ENCODE assay signal across 17 cellular contexts in the genomic region with DNA sequence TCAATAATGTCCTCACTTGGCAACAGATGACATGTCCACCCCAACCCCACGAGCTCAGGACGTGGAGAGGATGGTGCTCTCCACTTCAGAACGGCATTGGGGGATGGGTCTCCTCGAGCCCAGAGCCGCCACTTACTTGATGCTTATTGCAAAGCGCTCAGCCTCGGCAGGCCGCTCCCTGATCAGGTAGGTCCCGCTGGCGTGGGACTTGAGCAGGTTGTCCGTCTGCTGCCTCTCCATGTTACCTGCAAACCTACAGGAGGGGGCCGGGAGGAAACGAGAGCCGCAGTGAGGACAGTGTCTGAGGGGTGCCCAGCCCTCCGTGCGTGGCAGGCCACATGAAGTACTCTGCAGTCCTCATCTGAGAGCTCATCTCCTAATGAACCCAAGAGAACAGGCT. TPM values are rescaled to one million over a fixed set of nuclear protein-coding genes. Genes with fewer than 3 reads are reported as not detected.
DNase-seq lines count a peak whose midpoint lies in the region; ATAC-seq, FAIRE-seq and TF ChIP-seq lines count a peak whose summit lies in the region.
"Had no signal": no experiment of that assay in that cellular context is flagged by ENCODE, and none has a peak within 500 bp of the region (broad histone marks: within the 10 kb centered on the region; RNA-seq: fewer than 3 reads in every experiment).

No MANE protein-coding gene starts in this region.

- H3K4me3 ChIP-seq in kidney (ENCODE audit: low read length in 2 of 2) = no peak overlapping the region
- no peak overlapping the region for H3K4me3 ChIP-seq in brain microvascular endothelial cell (ENCODE audit: low read depth, low read length)
- H3K4me3 ChIP-seq: PC-9 had no signal

- H3K27me3 Mint-ChIP-seq in natural killer cell treated with Interleukin-12 subunit alpha and Interleukin-12 subunit beta and Interleukin-15 and Interleukin-18, amount 100 ng/mL, for 72 hours = no peaks in the 10 kb centered on the region
- no peaks in the 10 kb centered on the region for H3K27me3 Mint-ChIP-seq in natural killer cell (ENCODE audit: low read depth in 2 of 2)
- H3K27me3 Mint-ChIP-seq in activated naive CD8-positive, alpha-beta T cell treated with anti-CD3 and anti-CD28 coated beads, Interleukin-2, amount 50 U/mL, for 24 hours = no peaks in the 10 kb centered on the region

- no peaks in the 10 kb centered on the region for H3K4me1 ChIP-seq in kidney (ENCODE audit: control insufficient read depth in 1 of 2, insufficient read depth in 1 of 2, low read depth in 1 of 2, low read length in 2 of 2)

- H3K9me3 Mint-ChIP-seq in natural killer cell treated with Interleukin-12 subunit alpha and Interleukin-12 subunit beta and Interleukin-15 and Interleukin-18, amount 100 ng/mL, for 72 hours = no peaks in the 10 kb centered on the region
- no peaks in the 10 kb centered on the region for H3K9me3 Mint-ChIP-seq in natural killer cell
- H3K9me3 Mint-ChIP-seq in activated naive CD8-positive, alpha-beta T cell treated with anti-CD3 and anti-CD28 coated beads, Interleukin-2, amount 50 U/mL, for 24 hours = no peaks in the 10 kb centered on the region

- no peak for TF ChIP-seq CTCF in natural killer cell (IDR thresholded peaks at IDR 0.05)
- no peak for TF ChIP-seq CTCF in kidney (IDR thresholded peaks at IDR 0.05; ENCODE audit: borderline replicate concordance, extremely low read depth, insufficient read depth)
- no peak for TF ChIP-seq CTCF in brain microvascular endothelial cell (IDR thresholded peaks at IDR 0.05; ENCODE audit: low read depth, low read length, missing control alignments)

- FAIRE-seq in kidney (lab: Jason Lieb, UNC) = no peak
- FAIRE-seq: H1 had no signal

- no peaks in the 10 kb centered on the region for H3K36me3 Mint-ChIP-seq in natural killer cell treated with Interleukin-12 subunit alpha and Interleukin-12 subunit beta and Interleukin-15 and Interleukin-18, amount 100 ng/mL, for 72 hours
- H3K36me3 Mint-ChIP-seq in natural killer cell = no peaks in the 10 kb centered on the region
- H3K36me3 Mint-ChIP-seq in activated naive CD8-positive, alpha-beta T cell treated with anti-CD3 and anti-CD28 coated beads, Interleukin-2, amount 50 U/mL, for 24 hours (ENCODE audit: low read depth) = peaks cover 9% of the 10 kb centered on the region

- H3K9me3 ChIP-seq in kidney (ENCODE audit: control insufficient read depth in 1 of 2, low read length in 2 of 2) = no peaks in the 10 kb centered on the region

- no peak for ATAC-seq in natural killer cell treated with Interleukin-12 subunit alpha and Interleukin-12 subunit beta and Interleukin-15 and Interleukin-18, amount 100 ng/mL, for 72 hours
- ATAC-seq in natural killer cell = no peak
- ATAC-seq in HG03469 (IDR thresholded peaks at IDR 0.05; ENCODE audit: unreplicated experiment) = no peak
- no peak for ATAC-seq in activated naive CD8-positive, alpha-beta T cell treated with anti-CD3 and anti-CD28 coated beads, Interleukin-2, amount 50 U/mL, for 24 hours

- H3K27ac Mint-ChIP-seq in natural killer cell treated with Interleukin-12 subunit alpha and Interleukin-12 subunit beta and Interleukin-15 and Interleukin-18, amount 100 ng/mL, for 72 hours = no peak overlapping the region
- H3K27ac Mint-ChIP-seq in natural killer cell = no peak overlapping the region
- H3K27ac Mint-ChIP-seq in activated naive CD8-positive, alpha-beta T cell treated with anti-CD3 and anti-CD28 coated beads, Interleukin-2, amount 50 U/mL, for 24 hours = no peak overlapping the region

- H3K27me3 ChIP-seq in brain microvascular endothelial cell (replicated peaks) = no peaks in the 10 kb centered on the region

- intact Hi-C loops in natural killer cell (cut with micrococcal nuclease) = no loop called here
- intact Hi-C loops in kidney (cut with DNase I) = no loop called here
- intact Hi-C loops in posterior vena cava (cut with DNase I) = no loop called here

- H3K4me3 Mint-ChIP-seq in natural killer cell treated with Interleukin-12 subunit alpha and Interleukin-12 subunit beta and Interleukin-15 and Interleukin-18, amount 100 ng/mL, for 72 hours = no peak overlapping the region
- H3K4me3 Mint-ChIP-seq in natural killer cell = no peak overlapping the region
- H3K4me3 Mint-ChIP-seq in activated naive CD8-positive, alpha-beta T cell treated with anti-CD3 and anti-CD28 coated beads, Interleukin-2, amount 50 U/mL, for 24 hours = no peak overlapping the region

- no peaks in the 10 kb centered on the region for H3K4me1 Mint-ChIP-seq in natural killer cell treated with Interleukin-12 subunit alpha and Interleukin-12 subunit beta and Interleukin-15 and Interleukin-18, amount 100 ng/mL, for 72 hours (ENCODE audit: low read depth in 2 of 2)
- H3K4me1 Mint-ChIP-seq in natural killer cell = no peaks in the 10 kb centered on the region
- H3K4me1 Mint-ChIP-seq in activated naive CD8-positive, alpha-beta T cell treated with anti-CD3 and anti-CD28 coated beads, Interleukin-2, amount 50 U/mL, for 24 hours = no peaks in the 10 kb centered on the region

- H3K36me3 ChIP-seq in kidney (ENCODE audit: control insufficient read depth in 1 of 2, insufficient read depth in 2 of 2, low read length in 2 of 2) (peaks cover 16 to 22% of the 10 kb centered on the region in 2 donors), brain microvascular endothelial cell (replicated peaks) (peaks cover 34% of the 10 kb centered on the region)

- H3K9ac ChIP-seq in kidney (ENCODE audit: low read length in 2 of 2) = no peak overlapping the region

- H3K27ac ChIP-seq in kidney (ENCODE audit: low read depth in 2 of 2, low read length in 2 of 2) (no peak overlapping the region), brain microvascular endothelial cell (no peak overlapping the region)
- H3K27ac ChIP-seq: C4-2B, PC-9 had no signal

- peak; percentile 57 for DNase-seq in natural killer cell treated with Interleukin-12 subunit alpha and Interleukin-12 subunit beta and Interleukin-15 and Interleukin-18, amount 100 ng/mL, for 72 hours (ENCODE audit: low spot score)
- DNase-seq in natural killer cell (no peak), kidney (peak; percentile 52), posterior vena cava (ENCODE audit: low spot score) (peak; percentile 70), brain microvascular endothelial cell (no peak)
- DNase-seq in activated naive CD8-positive, alpha-beta T cell treated with anti-CD3 and anti-CD28 coated beads, Interleukin-2, amount 50 U/mL, for 24 hours = no peak
- DNase-seq: EL, NCI-H1048, NCI-H146, NCI-H2081, NCI-H510A, NCI-H774, PC-9 had no signal

- in situ Hi-C loops in brain microvascular endothelial cell (cut with HindIII; ENCODE audit: low pct_ligation_motif_present, low sequenced_read_pairs) = no loop called here

RNA-seq across cellular contexts. Expression of gene SARDH, which starts 36.6 kb away (rescaled TPM):
- total RNA-seq in natural killer cell treated with Interleukin-12 subunit alpha and Interleukin-12 subunit beta and Interleukin-15 and Interleukin-18, amount 100 ng/mL, for 72 hours = under 1 TPM; 0.36 to 0.38 TPM
- 1 to 10 TPM; 2.2 to 6.8 (median 4.1) TPM for total RNA-seq in natural killer cell
- total RNA-seq in kidney = 4.6 TPM
- polyA plus RNA-seq in kidney (ENCODE audit: insufficient read depth, low read depth, low replicate concordance) = 12.0 TPM
- 1 to 10 TPM in 1 of 2 donors, under 1 TPM in 1; 0.62 to 1.8 TPM for total RNA-seq in posterior vena cava
- total RNA-seq: MCF 10A had no signal

Comparison
In these comparisons a context has a peak if more than half of its experiments do, and no peak if none do; other contexts are left out.
1. DNase-seq: peak in natural killer cell treated with Interleukin-12 subunit alpha and Interleukin-12 subunit beta and Interleukin-15 and Interleukin-18, amount 100 ng/mL, for 72 hours (single experiment), kidney (single experiment) and posterior vena cava (single experiment); none in natural killer cell (single experiment), activated naive CD8-positive, alpha-beta T cell treated with anti-CD3 and anti-CD28 coated beads, Interleukin-2, amount 50 U/mL, for 24 hours (single experiment) and brain microvascular endothelial cell (single experiment).